In genomic region chr21:42513151-42513984, GRCh38 we compare ENCODE assay signal across 8 cellular contexts. TPM values are rescaled to one million over a fixed set of nuclear protein-coding genes. Genes with fewer than 3 reads are reported as not detected.
DNase-seq lines count a peak whose midpoint lies in the region; ATAC-seq and TF ChIP-seq lines count a peak whose summit lies in the region.

SLC37A1 (plus strand) TSS chr21:42513852; CDS start chr21:42518455, 4,603 bp downstream.

- ATAC-seq in GM18502 (IDR thresholded peaks at IDR 0.05; ENCODE audit: poor library complexity, unreplicated experiment) (peak; percentile 60), HG03354 (IDR thresholded peaks at IDR 0.05; ENCODE audit: poor library complexity, severe bottlenecking, unreplicated experiment) (peak; percentile 65), naive B cell (ENCODE audit: low read depth in 2 of 2) (peak; percentile 59 to 63)

- H3K27ac ChIP-seq in A673 (ENCODE audit: low read depth, low read length, poor library complexity, severe bottlenecking) (no peak within 1 kb of the TSS), epithelial cell of prostate (peak within 1 kb of the TSS; percentile 39), urinary bladder (ENCODE audit: low read depth) (peak within 1 kb of the TSS; percentile 54)

- no peak for TF ChIP-seq CTCF in A673 (conservative IDR thresholded peaks at IDR 0.05; ENCODE audit: low read depth, low read length)

- DNase-seq in A673 (ENCODE audit: low spot score) (peak; percentile 13), epithelial cell of prostate (ENCODE audit: low read depth, low spot score) (no peak), naive B cell (peak; percentile 62), NCI-H774 (lab: John Stamatoyannopoulos, UW) (no peak)
- peak; percentile 36 to 37 for DNase-seq in activated CD4-positive, alpha-beta T cell treated with anti-CD3 and anti-CD28 coated beads, Interleukin-2, amount 50 U/mL, for 48 hours

- 15% methylated on average over 88 of the region's 88 CpGs for WGBS in urinary bladder

- H3K36me3 ChIP-seq in A673 (ENCODE audit: insufficient read depth, low read length, poor library complexity, severe bottlenecking) (no peaks in the 10 kb centered on the region), urinary bladder (ENCODE audit: insufficient read depth) (no peaks in the 10 kb centered on the region)

- H3K4me1 Mint-ChIP-seq in naive B cell, result peaks cover 26 to 48% (median 31%) of the 10 kb centered on the region in 3 donors

- no peaks in the 10 kb centered on the region for H3K9me3 Mint-ChIP-seq in naive B cell

- H3K36me3 Mint-ChIP-seq in naive B cell, result peaks cover 4 to 11% of the 10 kb centered on the region in 2 donors

- CTCF ChIA-PET in A673 (lab: Charles Lee), result no interaction called here

- intact Hi-C loops in A673 (cut with micrococcal nuclease; ENCODE audit: unreplicated experiment), result no loop called here

- no peaks in the 10 kb centered on the region for H3K27me3 Mint-ChIP-seq in naive B cell

- no peaks in the 10 kb centered on the region for H3K9me3 ChIP-seq in A673 (ENCODE audit: low read depth, low read length, poor library complexity, severe bottlenecking)

- no peaks in the 10 kb centered on the region for H3K27me3 ChIP-seq in A673 (replicated peaks; ENCODE audit: insufficient read depth, low read depth, low read length, poor library complexity)

- H3K4me1 ChIP-seq in A673 (ENCODE audit: insufficient read depth, low read length, poor library complexity, severe bottlenecking), result peaks cover 13% of the 10 kb centered on the region
- H3K4me1 ChIP-seq in urinary bladder (ENCODE audit: insufficient read depth), result no peaks in the 10 kb centered on the region

- POLR2A ChIA-PET in A673 (lab: Charles Lee; ENCODE audit: low non-redundant PET), result interaction anchor here (0.6 kb wide), 1 partner anchor 141 kb away, joined by 3 read pairs; no protein-coding TSS in a partner anchor

- peak within 1 kb of the TSS; percentile 89 to 99 (median 95) for H3K27ac Mint-ChIP-seq in naive B cell

- BruUV-seq in A673 (replicated peaks; lab: Mats Ljungman, UMichigan), result no TSS peak

- H3K4me3 ChIP-seq in A673 (ENCODE audit: low read depth, low read length, poor library complexity, severe bottlenecking) (peak within 1 kb of the TSS; percentile 69), urinary bladder (ENCODE audit: low read depth, low read length) (peak within 1 kb of the TSS; percentile 92)

- peak within 1 kb of the TSS; percentile 70 to 95 (median 92) for H3K4me3 Mint-ChIP-seq in naive B cell

RNA-seq across cellular contexts. Expression of gene SLC37A1, which starts in this region (rescaled TPM):
- total RNA-seq in A673 (2021) (11.2 and 11.9 TPM in 2 replicates), urinary bladder (7.9 TPM)
- polyA plus RNA-seq in naive B cell (ENCODE audit: low read depth in 6 of 6) (10 to 100 TPM in 4 of 6 donors, 1 to 10 TPM in 2; 4.9 to 15.7 (median 11.2) TPM), urinary bladder (5.7 TPM)

Comparison
In these comparisons a context has a peak if more than half of its experiments do, and no peak if none do; other contexts are left out.
1. DNase-seq: peak in A673 (single experiment), activated CD4-positive, alpha-beta T cell treated with anti-CD3 and anti-CD28 coated beads, Interleukin-2, amount 50 U/mL, for 48 hours (2 of 2) and naive B cell (single experiment); none in epithelial cell of prostate (single experiment) and NCI-H774 (single experiment).
2. Peak in every context shown above with its lines, with median percentiles within 50 percentile points of each other: ATAC-seq.